1 cellular context compared by ENCODE assay signal in genomic region chr13:30607908-30608307, GRCh38.
TF ChIP-seq lines count a peak whose summit lies in the region.

No MANE protein-coding gene starts in this region.

TF ChIP-seq in GM12878, 131 proteins besides CTCF, POLR2A, EP300 and RAD21 (continued from another document):
- no peak for TF ChIP-seq KAT2A (conservative IDR thresholded peaks at IDR 0.05; ENCODE audit: control insufficient read depth, low read depth, low read length)
- TF ChIP-seq SREBF2 (IDR thresholded peaks at IDR 0.05; ENCODE audit: low read length), result no peak
- TF ChIP-seq ZBTB11 (CRISPR knock-in tag; IDR thresholded peaks at IDR 0.05), result no peak
- no peak for TF ChIP-seq HDGF (IDR thresholded peaks at IDR 0.05)
- TF ChIP-seq PKNOX1 (IDR thresholded peaks at IDR 0.05), result peak; percentile 71
- no peak for TF ChIP-seq BCL3 (IDR thresholded peaks at IDR 0.05; ENCODE audit: borderline replicate concordance, insufficient read depth, low read depth, low read length, poor library complexity, severe bottlenecking)
- TF ChIP-seq HDAC6 (IDR thresholded peaks at IDR 0.05; ENCODE audit: unreplicated experiment), result no peak
- TF ChIP-seq MYB (IDR thresholded peaks at IDR 0.05; ENCODE audit: borderline replicate concordance, low read depth, low read length), result no peak
- no peak for TF ChIP-seq NR2C2 (IDR thresholded peaks at IDR 0.05; ENCODE audit: borderline replicate concordance, control insufficient read depth, insufficient read length, low read depth)
- 0 out of 2 replicates have a peak, but pooled peaks have one; percentile 44 for TF ChIP-seq MEF2A (IDR thresholded peaks at IDR 0.05; ENCODE audit: insufficient read depth, low read depth, low read length)
- no peak for TF ChIP-seq RBBP5 (conservative IDR thresholded peaks at IDR 0.05)
- TF ChIP-seq ATF7 (IDR thresholded peaks at IDR 0.05; ENCODE audit: low read depth), result peak; percentile 54; the same call in 1 of the 2 replicates
- TF ChIP-seq NBN (IDR thresholded peaks at IDR 0.05), result no peak
- peak; percentile 95 for TF ChIP-seq NR2F1 (conservative IDR thresholded peaks at IDR 0.05)
- no peak for TF ChIP-seq PRDM15 (CRISPR knock-in tag; IDR thresholded peaks at IDR 0.05)
- peak; percentile 82 for TF ChIP-seq NFIC (IDR thresholded peaks at IDR 0.05; ENCODE audit: low read depth, low read length)
- TF ChIP-seq ASH2L (IDR thresholded peaks at IDR 0.05; ENCODE audit: borderline replicate concordance, low read depth), result no peak
- TF ChIP-seq CREB1 (IDR thresholded peaks at IDR 0.05; ENCODE audit: low read depth), result peak; percentile 50; the same call in 1 of the 2 replicates
- peak; percentile 32; the same call in 1 of the 2 replicates for TF ChIP-seq ATF3 (IDR thresholded peaks at IDR 0.05; ENCODE audit: borderline replicate concordance, extremely low read depth, low read depth, low read length)
- TF ChIP-seq ZNF592 (IDR thresholded peaks at IDR 0.05), result no peak
- TF ChIP-seq EZH2 (IDR thresholded peaks at IDR 0.05; ENCODE audit: borderline replicate concordance, control insufficient read depth, low read depth, low read length), result no peak
- no peak for TF ChIP-seq SIN3A (IDR thresholded peaks at IDR 0.05; ENCODE audit: low read depth, low read length)
- no peak for TF ChIP-seq RFX5 (IDR thresholded peaks at IDR 0.05; ENCODE audit: low read depth, low read length)
- TF ChIP-seq CHD2 (IDR thresholded peaks at IDR 0.05; ENCODE audit: borderline replicate concordance, low read depth, low read length), result 0 out of 2 replicates have a peak, but pooled peaks have one; percentile 45
- TF ChIP-seq TCF12 (IDR thresholded peaks at IDR 0.05; ENCODE audit: low read depth, low read length), result peak; percentile 79
- peak; percentile 36; the same call in 1 of the 2 replicates for TF ChIP-seq MXI1 (IDR thresholded peaks at IDR 0.05; ENCODE audit: low read depth, low read length)
- peak; percentile 97 to 98 for TF ChIP-seq BHLHE40 (IDR thresholded peaks at IDR 0.05; ENCODE audit: borderline replicate concordance in 1 of 2, low read depth in 2 of 2, low read length in 1 of 2)
